In the genomic region with DNA sequence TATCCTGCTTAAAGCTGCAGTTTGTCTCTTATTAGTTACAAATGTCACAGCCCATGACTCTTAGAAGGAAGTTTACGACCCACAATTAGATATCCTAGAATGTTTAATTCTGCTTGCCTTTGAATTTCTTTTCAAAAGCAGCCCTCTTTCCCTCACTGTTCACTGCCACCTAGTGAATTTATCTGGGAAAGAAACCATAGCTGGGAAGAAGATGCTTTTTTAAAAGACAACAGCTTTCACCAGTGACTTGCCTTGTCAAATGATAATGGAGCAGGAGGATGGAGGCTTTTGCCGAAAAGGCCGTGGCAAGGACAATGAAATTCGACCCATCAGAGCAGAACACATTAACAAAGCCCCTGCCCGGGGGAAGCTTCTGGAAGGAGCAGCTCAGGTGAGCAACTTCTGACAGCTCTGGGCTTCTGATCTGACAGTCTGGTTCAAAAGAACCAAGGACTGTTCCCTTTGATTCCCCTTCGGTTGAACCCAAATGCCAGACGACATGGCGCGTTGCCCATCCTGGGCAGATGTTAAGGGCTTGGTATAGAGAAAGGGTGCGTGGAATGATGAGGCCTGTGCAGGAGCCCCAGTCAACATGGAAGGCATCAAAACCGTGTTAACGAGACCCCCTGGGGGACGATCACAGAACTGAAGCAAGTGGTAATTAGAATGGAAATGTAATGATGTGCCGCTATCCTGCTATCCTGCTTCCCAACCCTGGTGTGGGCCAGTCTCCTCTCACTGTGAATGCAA, we compare ENCODE assay signal across 3 cellular contexts.
TF ChIP-seq lines count a peak whose summit lies in the region.

No MANE protein-coding gene starts in this region.

TF ChIP-seq in liver, 16 proteins besides CTCF, POLR2A, EP300 and RAD21:
- TF ChIP-seq, protein P1, sequence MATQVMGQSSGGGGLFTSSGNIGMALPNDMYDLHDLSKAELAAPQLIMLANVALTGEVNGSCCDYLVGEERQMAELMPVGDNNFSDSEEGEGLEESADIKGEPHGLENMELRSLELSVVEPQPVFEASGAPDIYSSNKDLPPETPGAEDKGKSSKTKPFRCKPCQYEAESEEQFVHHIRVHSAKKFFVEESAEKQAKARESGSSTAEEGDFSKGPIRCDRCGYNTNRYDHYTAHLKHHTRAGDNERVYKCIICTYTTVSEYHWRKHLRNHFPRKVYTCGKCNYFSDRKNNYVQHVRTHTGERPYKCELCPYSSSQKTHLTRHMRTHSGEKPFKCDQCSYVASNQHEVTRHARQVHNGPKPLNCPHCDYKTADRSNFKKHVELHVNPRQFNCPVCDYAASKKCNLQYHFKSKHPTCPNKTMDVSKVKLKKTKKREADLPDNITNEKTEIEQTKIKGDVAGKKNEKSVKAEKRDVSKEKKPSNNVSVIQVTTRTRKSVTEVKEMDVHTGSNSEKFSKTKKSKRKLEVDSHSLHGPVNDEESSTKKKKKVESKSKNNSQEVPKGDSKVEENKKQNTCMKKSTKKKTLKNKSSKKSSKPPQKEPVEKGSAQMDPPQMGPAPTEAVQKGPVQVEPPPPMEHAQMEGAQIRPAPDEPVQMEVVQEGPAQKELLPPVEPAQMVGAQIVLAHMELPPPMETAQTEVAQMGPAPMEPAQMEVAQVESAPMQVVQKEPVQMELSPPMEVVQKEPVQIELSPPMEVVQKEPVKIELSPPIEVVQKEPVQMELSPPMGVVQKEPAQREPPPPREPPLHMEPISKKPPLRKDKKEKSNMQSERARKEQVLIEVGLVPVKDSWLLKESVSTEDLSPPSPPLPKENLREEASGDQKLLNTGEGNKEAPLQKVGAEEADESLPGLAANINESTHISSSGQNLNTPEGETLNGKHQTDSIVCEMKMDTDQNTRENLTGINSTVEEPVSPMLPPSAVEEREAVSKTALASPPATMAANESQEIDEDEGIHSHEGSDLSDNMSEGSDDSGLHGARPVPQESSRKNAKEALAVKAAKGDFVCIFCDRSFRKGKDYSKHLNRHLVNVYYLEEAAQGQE (IDR thresholded peaks at IDR 0.05), result no peak
- TF ChIP-seq GABPA (IDR thresholded peaks at IDR 0.05 in 1 of 2, conservative IDR thresholded peaks at IDR 0.05 in 1 of 2), result no peak
- no peak for TF ChIP-seq YY1 (IDR thresholded peaks at IDR 0.05)
- TF ChIP-seq HNF4A (conservative IDR thresholded peaks at IDR 0.05), result no peak
- no peak for TF ChIP-seq JUND (IDR thresholded peaks at IDR 0.05)
- TF ChIP-seq, protein P2, sequence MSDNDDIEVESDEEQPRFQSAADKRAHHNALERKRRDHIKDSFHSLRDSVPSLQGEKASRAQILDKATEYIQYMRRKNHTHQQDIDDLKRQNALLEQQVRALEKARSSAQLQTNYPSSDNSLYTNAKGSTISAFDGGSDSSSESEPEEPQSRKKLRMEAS (IDR thresholded peaks at IDR 0.05), result no peak

TF ChIP-seq in HepG2, 621 proteins besides CTCF, POLR2A, EP300 and RAD21 (continued from another document):
- TF ChIP-seq ZNF629 (CRISPR knock-in tag; conservative IDR thresholded peaks at IDR 0.05) (no peak), HNRNPLL (IDR thresholded peaks at IDR 0.05; ENCODE audit: low read depth, low read length, poor library complexity, severe bottlenecking) (no peak), ZNF136 (CRISPR knock-in tag; IDR thresholded peaks at IDR 0.05; ENCODE audit: low read depth) (no peak), ZIK1 (CRISPR knock-in tag; IDR thresholded peaks at IDR 0.05; ENCODE audit: borderline replicate concordance, low read depth) (no peak), FOXJ3 (CRISPR knock-in tag; IDR thresholded peaks at IDR 0.05; ENCODE audit: borderline replicate concordance) (no peak)
- TF ChIP-seq, protein P3, sequence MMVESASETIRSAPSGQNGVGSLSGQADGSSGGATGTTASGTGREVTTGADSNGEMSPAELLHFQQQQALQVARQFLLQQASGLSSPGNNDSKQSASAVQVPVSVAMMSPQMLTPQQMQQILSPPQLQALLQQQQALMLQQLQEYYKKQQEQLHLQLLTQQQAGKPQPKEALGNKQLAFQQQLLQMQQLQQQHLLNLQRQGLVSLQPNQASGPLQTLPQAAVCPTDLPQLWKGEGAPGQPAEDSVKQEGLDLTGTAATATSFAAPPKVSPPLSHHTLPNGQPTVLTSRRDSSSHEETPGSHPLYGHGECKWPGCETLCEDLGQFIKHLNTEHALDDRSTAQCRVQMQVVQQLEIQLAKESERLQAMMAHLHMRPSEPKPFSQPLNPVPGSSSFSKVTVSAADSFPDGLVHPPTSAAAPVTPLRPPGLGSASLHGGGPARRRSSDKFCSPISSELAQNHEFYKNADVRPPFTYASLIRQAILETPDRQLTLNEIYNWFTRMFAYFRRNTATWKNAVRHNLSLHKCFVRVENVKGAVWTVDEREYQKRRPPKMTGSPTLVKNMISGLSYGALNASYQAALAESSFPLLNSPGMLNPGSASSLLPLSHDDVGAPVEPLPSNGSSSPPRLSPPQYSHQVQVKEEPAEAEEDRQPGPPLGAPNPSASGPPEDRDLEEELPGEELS (CRISPR knock-in tag; IDR thresholded peaks at IDR 0.05), result no peak

TF ChIP-seq in WTC11, 78 proteins besides CTCF, POLR2A, EP300 and RAD21 (continued from another document):
- no peak for TF ChIP-seq SMAD3 (CRISPR knock-in tag; IDR thresholded peaks at IDR 0.05; ENCODE audit: borderline replicate concordance)
- TF ChIP-seq ATF1 (CRISPR knock-in tag; IDR thresholded peaks at IDR 0.05), result no peak
- TF ChIP-seq, protein P4, sequence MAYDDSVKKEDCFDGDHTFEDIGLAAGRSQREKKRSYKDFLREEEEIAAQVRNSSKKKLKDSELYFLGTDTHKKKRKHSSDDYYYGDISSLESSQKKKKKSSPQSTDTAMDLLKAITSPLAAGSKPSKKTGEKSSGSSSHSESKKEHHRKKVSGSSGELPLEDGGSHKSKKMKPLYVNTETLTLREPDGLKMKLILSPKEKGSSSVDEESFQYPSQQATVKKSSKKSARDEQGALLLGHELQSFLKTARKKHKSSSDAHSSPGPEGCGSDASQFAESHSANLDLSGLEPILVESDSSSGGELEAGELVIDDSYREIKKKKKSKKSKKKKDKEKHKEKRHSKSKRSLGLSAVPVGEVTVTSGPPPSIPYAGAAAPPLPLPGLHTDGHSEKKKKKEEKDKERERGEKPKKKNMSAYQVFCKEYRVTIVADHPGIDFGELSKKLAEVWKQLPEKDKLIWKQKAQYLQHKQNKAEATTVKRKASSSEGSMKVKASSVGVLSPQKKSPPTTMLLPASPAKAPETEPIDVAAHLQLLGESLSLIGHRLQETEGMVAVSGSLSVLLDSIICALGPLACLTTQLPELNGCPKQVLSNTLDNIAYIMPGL (CRISPR knock-in tag; IDR thresholded peaks at IDR 0.05), result no peak
- TF ChIP-seq KAT7 (CRISPR knock-in tag; IDR thresholded peaks at IDR 0.05; ENCODE audit: borderline replicate concordance), result no peak
- TF ChIP-seq, protein P5, sequence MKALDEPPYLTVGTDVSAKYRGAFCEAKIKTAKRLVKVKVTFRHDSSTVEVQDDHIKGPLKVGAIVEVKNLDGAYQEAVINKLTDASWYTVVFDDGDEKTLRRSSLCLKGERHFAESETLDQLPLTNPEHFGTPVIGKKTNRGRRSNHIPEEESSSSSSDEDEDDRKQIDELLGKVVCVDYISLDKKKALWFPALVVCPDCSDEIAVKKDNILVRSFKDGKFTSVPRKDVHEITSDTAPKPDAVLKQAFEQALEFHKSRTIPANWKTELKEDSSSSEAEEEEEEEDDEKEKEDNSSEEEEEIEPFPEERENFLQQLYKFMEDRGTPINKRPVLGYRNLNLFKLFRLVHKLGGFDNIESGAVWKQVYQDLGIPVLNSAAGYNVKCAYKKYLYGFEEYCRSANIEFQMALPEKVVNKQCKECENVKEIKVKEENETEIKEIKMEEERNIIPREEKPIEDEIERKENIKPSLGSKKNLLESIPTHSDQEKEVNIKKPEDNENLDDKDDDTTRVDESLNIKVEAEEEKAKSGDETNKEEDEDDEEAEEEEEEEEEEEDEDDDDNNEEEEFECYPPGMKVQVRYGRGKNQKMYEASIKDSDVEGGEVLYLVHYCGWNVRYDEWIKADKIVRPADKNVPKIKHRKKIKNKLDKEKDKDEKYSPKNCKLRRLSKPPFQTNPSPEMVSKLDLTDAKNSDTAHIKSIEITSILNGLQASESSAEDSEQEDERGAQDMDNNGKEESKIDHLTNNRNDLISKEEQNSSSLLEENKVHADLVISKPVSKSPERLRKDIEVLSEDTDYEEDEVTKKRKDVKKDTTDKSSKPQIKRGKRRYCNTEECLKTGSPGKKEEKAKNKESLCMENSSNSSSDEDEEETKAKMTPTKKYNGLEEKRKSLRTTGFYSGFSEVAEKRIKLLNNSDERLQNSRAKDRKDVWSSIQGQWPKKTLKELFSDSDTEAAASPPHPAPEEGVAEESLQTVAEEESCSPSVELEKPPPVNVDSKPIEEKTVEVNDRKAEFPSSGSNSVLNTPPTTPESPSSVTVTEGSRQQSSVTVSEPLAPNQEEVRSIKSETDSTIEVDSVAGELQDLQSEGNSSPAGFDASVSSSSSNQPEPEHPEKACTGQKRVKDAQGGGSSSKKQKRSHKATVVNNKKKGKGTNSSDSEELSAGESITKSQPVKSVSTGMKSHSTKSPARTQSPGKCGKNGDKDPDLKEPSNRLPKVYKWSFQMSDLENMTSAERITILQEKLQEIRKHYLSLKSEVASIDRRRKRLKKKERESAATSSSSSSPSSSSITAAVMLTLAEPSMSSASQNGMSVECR (CRISPR knock-in tag; IDR thresholded peaks at IDR 0.05; ENCODE audit: borderline replicate concordance), result no peak
- no peak for TF ChIP-seq CREB1 (CRISPR knock-in tag; IDR thresholded peaks at IDR 0.05)
- TF ChIP-seq, protein P6, sequence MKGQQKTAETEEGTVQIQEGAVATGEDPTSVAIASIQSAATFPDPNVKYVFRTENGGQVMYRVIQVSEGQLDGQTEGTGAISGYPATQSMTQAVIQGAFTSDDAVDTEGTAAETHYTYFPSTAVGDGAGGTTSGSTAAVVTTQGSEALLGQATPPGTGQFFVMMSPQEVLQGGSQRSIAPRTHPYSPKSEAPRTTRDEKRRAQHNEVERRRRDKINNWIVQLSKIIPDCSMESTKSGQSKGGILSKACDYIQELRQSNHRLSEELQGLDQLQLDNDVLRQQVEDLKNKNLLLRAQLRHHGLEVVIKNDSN (CRISPR knock-in tag; IDR thresholded peaks at IDR 0.05), result no peak
- no peak for TF ChIP-seq NR2C2 (CRISPR knock-in tag; IDR thresholded peaks at IDR 0.05)
- TF ChIP-seq, protein P7, sequence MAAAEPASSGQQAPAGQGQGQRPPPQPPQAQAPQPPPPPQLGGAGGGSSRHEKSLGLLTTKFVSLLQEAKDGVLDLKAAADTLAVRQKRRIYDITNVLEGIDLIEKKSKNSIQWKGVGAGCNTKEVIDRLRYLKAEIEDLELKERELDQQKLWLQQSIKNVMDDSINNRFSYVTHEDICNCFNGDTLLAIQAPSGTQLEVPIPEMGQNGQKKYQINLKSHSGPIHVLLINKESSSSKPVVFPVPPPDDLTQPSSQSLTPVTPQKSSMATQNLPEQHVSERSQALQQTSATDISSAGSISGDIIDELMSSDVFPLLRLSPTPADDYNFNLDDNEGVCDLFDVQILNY (CRISPR knock-in tag; IDR thresholded peaks at IDR 0.05), result no peak
- TF ChIP-seq ZNF317 (CRISPR knock-in tag; IDR thresholded peaks at IDR 0.05; ENCODE audit: borderline replicate concordance, low read depth), result no peak
- no peak for TF ChIP-seq SMAD4 (CRISPR knock-in tag; IDR thresholded peaks at IDR 0.05)
- no peak for TF ChIP-seq IRF2 (CRISPR knock-in tag; IDR thresholded peaks at IDR 0.05; ENCODE audit: borderline replicate concordance, low read depth)
- no peak for TF ChIP-seq TEAD1 (CRISPR knock-in tag; IDR thresholded peaks at IDR 0.05)
- no peak for TF ChIP-seq ZNF219 (CRISPR knock-in tag; IDR thresholded peaks at IDR 0.05; ENCODE audit: borderline replicate concordance)
- TF ChIP-seq, protein P8, sequence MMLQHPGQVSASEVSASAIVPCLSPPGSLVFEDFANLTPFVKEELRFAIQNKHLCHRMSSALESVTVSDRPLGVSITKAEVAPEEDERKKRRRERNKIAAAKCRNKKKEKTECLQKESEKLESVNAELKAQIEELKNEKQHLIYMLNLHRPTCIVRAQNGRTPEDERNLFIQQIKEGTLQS (CRISPR knock-in tag; conservative IDR thresholded peaks at IDR 0.05), result no peak
- TF ChIP-seq, protein P9, sequence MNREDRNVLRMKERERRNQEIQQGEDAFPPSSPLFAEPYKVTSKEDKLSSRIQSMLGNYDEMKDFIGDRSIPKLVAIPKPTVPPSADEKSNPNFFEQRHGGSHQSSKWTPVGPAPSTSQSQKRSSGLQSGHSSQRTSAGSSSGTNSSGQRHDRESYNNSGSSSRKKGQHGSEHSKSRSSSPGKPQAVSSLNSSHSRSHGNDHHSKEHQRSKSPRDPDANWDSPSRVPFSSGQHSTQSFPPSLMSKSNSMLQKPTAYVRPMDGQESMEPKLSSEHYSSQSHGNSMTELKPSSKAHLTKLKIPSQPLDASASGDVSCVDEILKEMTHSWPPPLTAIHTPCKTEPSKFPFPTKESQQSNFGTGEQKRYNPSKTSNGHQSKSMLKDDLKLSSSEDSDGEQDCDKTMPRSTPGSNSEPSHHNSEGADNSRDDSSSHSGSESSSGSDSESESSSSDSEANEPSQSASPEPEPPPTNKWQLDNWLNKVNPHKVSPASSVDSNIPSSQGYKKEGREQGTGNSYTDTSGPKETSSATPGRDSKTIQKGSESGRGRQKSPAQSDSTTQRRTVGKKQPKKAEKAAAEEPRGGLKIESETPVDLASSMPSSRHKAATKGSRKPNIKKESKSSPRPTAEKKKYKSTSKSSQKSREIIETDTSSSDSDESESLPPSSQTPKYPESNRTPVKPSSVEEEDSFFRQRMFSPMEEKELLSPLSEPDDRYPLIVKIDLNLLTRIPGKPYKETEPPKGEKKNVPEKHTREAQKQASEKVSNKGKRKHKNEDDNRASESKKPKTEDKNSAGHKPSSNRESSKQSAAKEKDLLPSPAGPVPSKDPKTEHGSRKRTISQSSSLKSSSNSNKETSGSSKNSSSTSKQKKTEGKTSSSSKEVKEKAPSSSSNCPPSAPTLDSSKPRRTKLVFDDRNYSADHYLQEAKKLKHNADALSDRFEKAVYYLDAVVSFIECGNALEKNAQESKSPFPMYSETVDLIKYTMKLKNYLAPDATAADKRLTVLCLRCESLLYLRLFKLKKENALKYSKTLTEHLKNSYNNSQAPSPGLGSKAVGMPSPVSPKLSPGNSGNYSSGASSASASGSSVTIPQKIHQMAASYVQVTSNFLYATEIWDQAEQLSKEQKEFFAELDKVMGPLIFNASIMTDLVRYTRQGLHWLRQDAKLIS (CRISPR knock-in tag; IDR thresholded peaks at IDR 0.05; ENCODE audit: borderline replicate concordance), result no peak
